10 cellular contexts compared by ENCODE assay signal in genomic region chr20:45813489-45813888, GRCh38. TPM values are rescaled to one million over a fixed set of nuclear protein-coding genes. Genes with fewer than 3 reads are reported as not detected.
DNase-seq lines count a peak whose midpoint lies in the region; ATAC-seq, FAIRE-seq and TF ChIP-seq lines count a peak whose summit lies in the region.
"Had no signal": no experiment of that assay in that cellular context is flagged by ENCODE, and none has a peak within 500 bp of the region (broad histone marks: within the 10 kb centered on the region; RNA-seq: fewer than 3 reads in every experiment).

No MANE protein-coding gene starts in this region.

- peak overlapping the region; percentile 79 for H3K9ac ChIP-seq in HepG2 (ENCODE audit: insufficient read depth, low read depth, low read length)

- H3K4me3 Mint-ChIP-seq in WTC11 (peak overlapping the region; percentile 99), type B pancreatic cell (peak overlapping the region; percentile 94)

- TF ChIP-seq POLR2A in HepG2 (IDR thresholded peaks at IDR 0.05; ENCODE audit: insufficient read depth in 1 of 2, low read depth in 2 of 2, low read length in 2 of 2), result no peak
- TF ChIP-seq POLR2A in right lobe of liver (IDR thresholded peaks at IDR 0.05), result no peak

- no TSS peak for BruUV-seq in HepG2 (replicated peaks; lab: Mats Ljungman, UMichigan)

- H3K27ac ChIP-seq in HepG2 (ENCODE audit: extremely low read length, insufficient read depth, low read length) (peak overlapping the region; percentile 66), right lobe of liver (no peak overlapping the region), hepatocyte (no peak overlapping the region)

- peaks cover 16 to 41% of the 10 kb centered on the region in 2 experiments for H3K36me3 ChIP-seq in HepG2 (replicated peaks in 1 of 2; ENCODE audit: control insufficient read depth in 1 of 2, insufficient read depth in 2 of 2, low read length in 2 of 2)
- H3K36me3 ChIP-seq in right lobe of liver, result peaks cover 0 to 27% (median 12%) of the 10 kb centered on the region in 4 donors
- no peaks in the 10 kb centered on the region for H3K36me3 ChIP-seq in hepatocyte (replicated peaks; ENCODE audit: insufficient read depth, low read depth)

- TF ChIP-seq CTCF in HepG2 (CRISPR knock-in tag; IDR thresholded peaks at IDR 0.05) (no peak), right lobe of liver (IDR thresholded peaks at IDR 0.05) (no peak), WTC11 (IDR thresholded peaks at IDR 0.05) (no peak), hepatocyte (IDR thresholded peaks at IDR 0.05; ENCODE audit: poor library complexity) (no peak), type B pancreatic cell (conservative IDR thresholded peaks at IDR 0.05) (no peak)

- H3K36me3 Mint-ChIP-seq in WTC11 (peaks cover 60% of the 10 kb centered on the region), type B pancreatic cell (peaks cover 23% of the 10 kb centered on the region)

- H3K4me2 ChIP-seq in HepG2 (ENCODE audit: low read depth, low read length), result peak overlapping the region; percentile 78
- H3K4me2 ChIP-seq in hepatocyte, result peak overlapping the region; percentile 82

- H4K20me1 ChIP-seq in HepG2 (ENCODE audit: insufficient read depth, low read length), result no peaks in the 10 kb centered on the region
- H4K20me1 ChIP-seq in hepatocyte (ENCODE audit: insufficient read depth, poor library complexity, severe bottlenecking), result no peaks in the 10 kb centered on the region

- ATAC-seq in HepG2 (no peak), right lobe of liver (no peak), WTC11 (no peak)

- TF ChIP-seq EP300 in HepG2 (IDR thresholded peaks at IDR 0.05; ENCODE audit: low read depth in 2 of 2, low read length in 2 of 2) (no peak), HepG2 (CRISPR knock-in tag; IDR thresholded peaks at IDR 0.05; ENCODE audit: borderline replicate concordance) (no peak)

- in situ Hi-C loops in HepG2 (cut with HindIII; ENCODE audit: extremely low pct_ligation_motif_present, low pct_unique_long_range_greater_than_20kb), result no loop called here

- no peak overlapping the region for H2AFZ ChIP-seq in HepG2 (ENCODE audit: low read length)
- no peak overlapping the region for H2AFZ ChIP-seq in hepatocyte

- intact Hi-C loops in HepG2 (cut with micrococcal nuclease; ENCODE audit: unreplicated experiment) (no loop called here), right lobe of liver (cut with DNase I) (loop anchor here in 1 of 2 donors (10.0 kb wide), 1 partner anchor 141 kb away; no protein-coding TSS in a partner anchor)

- H3K4me1 ChIP-seq in HepG2 (ENCODE audit: insufficient read depth, low read length) (peaks cover 30% of the 10 kb centered on the region), right lobe of liver (peaks cover 0 to 6% (median 0%) of the 10 kb centered on the region in 4 donors), hepatocyte (ENCODE audit: insufficient read depth) (no peaks in the 10 kb centered on the region)

- CTCF ChIA-PET in HepG2 (lab: Yijun Ruan, JAX; ENCODE audit: low intra/inter-chr PET ratio, low total read pairs), result no interaction called here
- CTCF ChIA-PET in WTC11 (lab: Charles Lee), result interaction anchor here (1.2 to 2.6 kb wide), 4 partner anchors 11 to 156 kb away, joined by 3 to 13 read pairs (median 6); partner anchors contain the start of genes CTSA and NEURL2

- no peaks in the 10 kb centered on the region for H3K9me3 Mint-ChIP-seq in WTC11
- no peaks in the 10 kb centered on the region for H3K9me3 Mint-ChIP-seq in type B pancreatic cell

- no peak for DNase-seq in HepG2 (ENCODE audit: low spot score)
- no peak for DNase-seq in right lobe of liver
- DNase-seq in WTC11 (ENCODE audit: low spot score), result no peak
- DNase-seq in hepatocyte (ENCODE audit: low spot score), result no peak
- no peak for DNase-seq in type B pancreatic cell (ENCODE audit: extremely low spot score, unreplicated experiment)
- no peak for DNase-seq in stimulated activated CD4-positive, alpha-beta T cell treated with anti-CD3 and anti-CD28 coated beads, Interleukin-4, amount 100 ng/mL, for 4 hours
- no peak for DNase-seq in midbrain (lab: John Stamatoyannopoulos, UW)
- DNase-seq in NCI-H146 treated with DMSO at 0.1 percent for 48 hours (lab: John Stamatoyannopoulos, UW; ENCODE audit: unreplicated experiment), result no peak
- DNase-seq: DMS 273 treated with DMSO at 0.1 percent for 48 hours, left cardiac atrium had no signal

- H3K27me3 Mint-ChIP-seq in WTC11 (ENCODE audit: low read depth) (no peaks in the 10 kb centered on the region), type B pancreatic cell (no peaks in the 10 kb centered on the region)

- peaks cover 24% of the 10 kb centered on the region for H3K4me1 Mint-ChIP-seq in WTC11
- H3K4me1 Mint-ChIP-seq in type B pancreatic cell (ENCODE audit: unreplicated experiment), result peaks cover 20% of the 10 kb centered on the region

- no peaks in the 10 kb centered on the region for H3K9me2 ChIP-seq in hepatocyte (replicated peaks; ENCODE audit: insufficient read depth)

- H3K27ac Mint-ChIP-seq in WTC11 (peak overlapping the region; percentile 85; the same call in 1 of the 2 replicates), type B pancreatic cell (peak overlapping the region; percentile 83)

- 78% methylated on average over 7 of the region's 7 CpGs for WGBS in HepG2 (ENCODE audit: low lambda C conversion rate)
- 49% methylated on average over 7 of the region's 7 CpGs for WGBS in right lobe of liver (ENCODE audit: insufficient coverage, low coverage, low lambda C conversion rate, missing lambda C conversion rate)
- WGBS in hepatocyte (ENCODE audit: low lambda C conversion rate, missing lambda C conversion rate), result 68% methylated on average over 7 of the region's 7 CpGs

- FAIRE-seq in HepG2 (lab: Jason Lieb, UNC), result no peak

- H3K9me3 ChIP-seq in HepG2 (ENCODE audit: low read length) (no peaks in the 10 kb centered on the region), right lobe of liver (no peaks in the 10 kb centered on the region), hepatocyte (ENCODE audit: low read depth) (no peaks in the 10 kb centered on the region)

- H3K27me3 ChIP-seq in HepG2 (ENCODE audit: control insufficient read depth in 1 of 2, insufficient read depth in 2 of 2, low read length in 2 of 2) (no peaks in the 10 kb centered on the region), right lobe of liver (no peaks in the 10 kb centered on the region), hepatocyte (no peaks in the 10 kb centered on the region)

- POLR2A ChIA-PET in HepG2 (lab: Yijun Ruan, JAX), result interaction anchor here (1.1 kb wide), 1 partner anchor 67 kb away, joined by 5 read pairs; the partner anchor contains the start of gene ZSWIM1
- POLR2A ChIA-PET in WTC11 (lab: Charles Lee), result interaction anchor here (0.8 to 1.4 kb wide), 2 partner anchors 98 to 121 kb away, joined by 3 read pairs; partner anchors contain the start of genes PCIF1 and PLTP

- H3K4me3 ChIP-seq in HepG2 (replicated peaks in 1 of 3; ENCODE audit: insufficient read depth in 1 of 3, low read depth in 2 of 3, low read length in 3 of 3) (peak overlapping the region; percentile 67 to 83 (median 81)), right lobe of liver (no peak overlapping the region), hepatocyte (no peak overlapping the region)

- no peak for TF ChIP-seq RAD21 in HepG2 (CRISPR knock-in tag; IDR thresholded peaks at IDR 0.05)

- peaks cover 15% of the 10 kb centered on the region for H3K79me2 ChIP-seq in HepG2 (ENCODE audit: insufficient read depth, low read length)
- peaks cover 20% of the 10 kb centered on the region for H3K79me2 ChIP-seq in hepatocyte

RNA-seq across cellular contexts. Expression of gene UBE2C, which starts 1.0 kb away (rescaled TPM):
- 123 and 139 TPM in 2 replicates for total RNA-seq in HepG2 (2016; rRNA removed; fragmentation: Illumina TruSeq; extraction: Trizol)
- 108 and 125 TPM in 2 replicates for total RNA-seq in HepG2 (2016; cell fraction: cytosol; rRNA removed; fragmentation: Illumina TruSeq; extraction: Trizol; ENCODE audit: low read depth)
- total RNA-seq in HepG2 (2016; cell fraction: insoluble cytoplasmic fraction; rRNA removed; fragmentation: Illumina TruSeq; extraction: Trizol), result 118 and 139 TPM in 2 replicates
- total RNA-seq in HepG2 (2016; cell fraction: membrane; rRNA removed; fragmentation: Illumina TruSeq; extraction: Trizol), result 79.5 and 81.6 TPM in 2 replicates
- 34.2 and 41.5 TPM in 2 replicates for total RNA-seq in HepG2 (2016; cell fraction: nucleus; rRNA removed; fragmentation: Illumina TruSeq; extraction: Trizol)
- polyA plus RNA-seq in HepG2 (2011; rRNA removed), result 58.6 and 100 TPM in 2 replicates
- polyA plus RNA-seq in HepG2 (2011; cell fraction: cytosol; rRNA removed), result 63.8 and 96.2 TPM in 2 replicates
- 29.8 and 37.6 TPM in 2 replicates for polyA plus RNA-seq in HepG2 (2011; cell fraction: nucleus; rRNA removed)
- 47.4 and 65.0 TPM in 2 replicates for polyA plus RNA-seq in HepG2 (2012)
- polyA plus RNA-seq in HepG2 (2016; cell fraction: cytosol; fragmentation: Illumina TruSeq; extraction: Trizol; ENCODE audit: low read depth), result 79.9 and 83.0 TPM in 2 replicates
- polyA plus RNA-seq in HepG2 (2016; cell fraction: insoluble cytoplasmic fraction; fragmentation: Illumina TruSeq; extraction: Trizol; ENCODE audit: low read depth), result 212 and 226 TPM in 2 replicates
- 72.2 and 74.7 TPM in 2 replicates for polyA plus RNA-seq in HepG2 (2016; cell fraction: membrane; fragmentation: Illumina TruSeq; extraction: Trizol; ENCODE audit: low read depth)
- polyA plus RNA-seq in HepG2 (2016; cell fraction: nucleus; fragmentation: Illumina TruSeq; extraction: Trizol; ENCODE audit: insufficient read depth, low read depth), result 105 and 106 TPM in 2 replicates
- polyA minus RNA-seq in HepG2 (2011; rRNA and poly(A)+ RNA removed; ENCODE audit: low replicate concordance), result 49.8 and 263 TPM in 2 replicates
- 28.6 and 38.5 TPM in 2 replicates for polyA minus RNA-seq in HepG2 (2011; cell fraction: cytosol; rRNA and poly(A)+ RNA removed)
- polyA minus RNA-seq in HepG2 (2011; cell fraction: nucleus; rRNA and poly(A)+ RNA removed), result 13.6 and 17.3 TPM in 2 replicates
- total RNA-seq in right lobe of liver, result 1 to 10 TPM in 4 of 6 experiments, under 1 TPM in 1, not detected in 1; 0.66 to 5.8 (median 3.7) TPM
- 249 to 251 TPM (median 249 TPM) in 3 replicates for total RNA-seq in WTC11 (2021)
- total RNA-seq in hepatocyte, result 21.9 and 26.7 TPM in 2 replicates
- 46.9 and 49.0 TPM in 2 replicates for polyA plus RNA-seq in hepatocyte
- total RNA-seq in type B pancreatic cell (ENCODE audit: low replicate concordance), result 46.4 and 136 TPM in 2 replicates

RNA-seq across cellular contexts. Expression of gene TNNC2, which starts 13.6 kb away (rescaled TPM):
- total RNA-seq in HepG2 (2016; rRNA removed; fragmentation: Illumina TruSeq; extraction: Trizol) (4.7 and 7.1 TPM in 2 replicates), right lobe of liver (1 to 10 TPM in 1 of 6 experiments, under 1 TPM in 2, not detected in 3; 0.37 to 3.5 (median 0.86) TPM), WTC11 (2021) (2.7 to 3.6 TPM (median 3.0 TPM) in 3 replicates), hepatocyte (0.63 TPM in 1 of 2 replicates, not detected in the other), type B pancreatic cell (ENCODE audit: low replicate concordance) (2.1 TPM in 1 of 2 replicates, not detected in the other)
- total RNA-seq in HepG2 (2016; cell fraction: cytosol; rRNA removed; fragmentation: Illumina TruSeq; extraction: Trizol; ENCODE audit: low read depth), result 1.9 TPM in 2 replicates
- total RNA-seq in HepG2 (2016; cell fraction: insoluble cytoplasmic fraction; rRNA removed; fragmentation: Illumina TruSeq; extraction: Trizol), result 3.9 and 7.3 TPM in 2 replicates
- 1.4 and 2.9 TPM in 2 replicates for total RNA-seq in HepG2 (2016; cell fraction: membrane; rRNA removed; fragmentation: Illumina TruSeq; extraction: Trizol)
- 0.78 and 1.0 TPM in 2 replicates for total RNA-seq in HepG2 (2016; cell fraction: nucleus; rRNA removed; fragmentation: Illumina TruSeq; extraction: Trizol)
- polyA plus RNA-seq in HepG2 (2011; rRNA removed) (1.8 and 2.5 TPM in 2 replicates), hepatocyte (0.51 and 1.8 TPM in 2 replicates)
- 4.6 and 5.7 TPM in 2 replicates for polyA plus RNA-seq in HepG2 (2011; cell fraction: cytosol; rRNA removed)
- 1.7 and 1.9 TPM in 2 replicates for polyA plus RNA-seq in HepG2 (2011; cell fraction: nucleus; rRNA removed)
- 2.2 and 3.6 TPM in 2 replicates for polyA plus RNA-seq in HepG2 (2012)
- polyA plus RNA-seq in HepG2 (2016; cell fraction: cytosol; fragmentation: Illumina TruSeq; extraction: Trizol; ENCODE audit: low read depth), result 1.7 and 2.4 TPM in 2 replicates
- 8.8 and 10.1 TPM in 2 replicates for polyA plus RNA-seq in HepG2 (2016; cell fraction: insoluble cytoplasmic fraction; fragmentation: Illumina TruSeq; extraction: Trizol; ENCODE audit: low read depth)
- polyA plus RNA-seq in HepG2 (2016; cell fraction: membrane; fragmentation: Illumina TruSeq; extraction: Trizol; ENCODE audit: low read depth), result 1.5 and 1.8 TPM in 2 replicates
- 3.3 and 3.6 TPM in 2 replicates for polyA plus RNA-seq in HepG2 (2016; cell fraction: nucleus; fragmentation: Illumina TruSeq; extraction: Trizol; ENCODE audit: insufficient read depth, low read depth)
- 1.7 and 2.9 TPM in 2 replicates for polyA minus RNA-seq in HepG2 (2011; rRNA and poly(A)+ RNA removed; ENCODE audit: low replicate concordance)
- polyA minus RNA-seq in HepG2 (2011; cell fraction: cytosol; rRNA and poly(A)+ RNA removed), result 1.3 TPM in 1 of 2 replicates, not detected in the other
- polyA minus RNA-seq in HepG2 (2011; cell fraction: nucleus; rRNA and poly(A)+ RNA removed), result 1.3 and 1.7 TPM in 2 replicates

RNA-seq across cellular contexts. Expression of gene SNX21, which starts 20.1 kb away (rescaled TPM):
- total RNA-seq in HepG2 (2016; rRNA removed; fragmentation: Illumina TruSeq; extraction: Trizol), result 9.3 and 12.8 TPM in 2 replicates
- total RNA-seq in HepG2 (2016; cell fraction: cytosol; rRNA removed; fragmentation: Illumina TruSeq; extraction: Trizol; ENCODE audit: low read depth), result 3.2 and 4.1 TPM in 2 replicates
- total RNA-seq in HepG2 (2016; cell fraction: insoluble cytoplasmic fraction; rRNA removed; fragmentation: Illumina TruSeq; extraction: Trizol), result 8.3 and 13.1 TPM in 2 replicates
- total RNA-seq in HepG2 (2016; cell fraction: membrane; rRNA removed; fragmentation: Illumina TruSeq; extraction: Trizol), result 8.2 and 11.5 TPM in 2 replicates
- 8.8 and 9.6 TPM in 2 replicates for total RNA-seq in HepG2 (2016; cell fraction: nucleus; rRNA removed; fragmentation: Illumina TruSeq; extraction: Trizol)
- polyA plus RNA-seq in HepG2 (2011; rRNA removed), result 7.7 and 9.3 TPM in 2 replicates
- 5.3 and 8.0 TPM in 2 replicates for polyA plus RNA-seq in HepG2 (2011; cell fraction: cytosol; rRNA removed)
- polyA plus RNA-seq in HepG2 (2011; cell fraction: nucleus; rRNA removed), result 19.8 and 23.5 TPM in 2 replicates
- polyA plus RNA-seq in HepG2 (2012), result 2.8 and 3.5 TPM in 2 replicates
- polyA plus RNA-seq in HepG2 (2016; cell fraction: cytosol; fragmentation: Illumina TruSeq; extraction: Trizol; ENCODE audit: low read depth), result 3.6 and 3.9 TPM in 2 replicates
- polyA plus RNA-seq in HepG2 (2016; cell fraction: insoluble cytoplasmic fraction; fragmentation: Illumina TruSeq; extraction: Trizol; ENCODE audit: low read depth), result 9.9 and 11.5 TPM in 2 replicates
- 7.4 and 8.6 TPM in 2 replicates for polyA plus RNA-seq in HepG2 (2016; cell fraction: membrane; fragmentation: Illumina TruSeq; extraction: Trizol; ENCODE audit: low read depth)
- polyA plus RNA-seq in HepG2 (2016; cell fraction: nucleus; fragmentation: Illumina TruSeq; extraction: Trizol; ENCODE audit: insufficient read depth, low read depth), result 12.4 and 16.9 TPM in 2 replicates
- 4.7 and 14.9 TPM in 2 replicates for polyA minus RNA-seq in HepG2 (2011; rRNA and poly(A)+ RNA removed; ENCODE audit: low replicate concordance)
- polyA minus RNA-seq in HepG2 (2011; cell fraction: cytosol; rRNA and poly(A)+ RNA removed), result 5.2 and 5.3 TPM in 2 replicates
- 13.4 and 17.7 TPM in 2 replicates for polyA minus RNA-seq in HepG2 (2011; cell fraction: nucleus; rRNA and poly(A)+ RNA removed)
- total RNA-seq in right lobe of liver, result 10 to 100 TPM in 2 of 6 experiments, 1 to 10 TPM in 4; 3.4 to 21.8 (median 6.8) TPM
- 17.9 to 23.1 TPM (median 21.7 TPM) in 3 replicates for total RNA-seq in WTC11 (2021)
- total RNA-seq in hepatocyte, result 19.3 and 30.0 TPM in 2 replicates
- 32.1 and 32.5 TPM in 2 replicates for polyA plus RNA-seq in hepatocyte
- total RNA-seq in type B pancreatic cell (ENCODE audit: low replicate concordance), result 12.2 and 16.4 TPM in 2 replicates

RNA-seq across cellular contexts. Expression of gene DNTTIP1, which starts 21.7 kb away (rescaled TPM):
- total RNA-seq in HepG2 (2016; rRNA removed; fragmentation: Illumina TruSeq; extraction: Trizol), result 23.2 and 40.1 TPM in 2 replicates
- total RNA-seq in HepG2 (2016; cell fraction: cytosol; rRNA removed; fragmentation: Illumina TruSeq; extraction: Trizol; ENCODE audit: low read depth), result 7.7 TPM in 2 replicates
- 24.8 and 38.1 TPM in 2 replicates for total RNA-seq in HepG2 (2016; cell fraction: insoluble cytoplasmic fraction; rRNA removed; fragmentation: Illumina TruSeq; extraction: Trizol)
- total RNA-seq in HepG2 (2016; cell fraction: membrane; rRNA removed; fragmentation: Illumina TruSeq; extraction: Trizol), result 16.6 and 17.9 TPM in 2 replicates
- 22.3 and 25.4 TPM in 2 replicates for total RNA-seq in HepG2 (2016; cell fraction: nucleus; rRNA removed; fragmentation: Illumina TruSeq; extraction: Trizol)
- polyA plus RNA-seq in HepG2 (2011; rRNA removed), result 56.7 and 56.8 TPM in 2 replicates
- 53.3 and 67.0 TPM in 2 replicates for polyA plus RNA-seq in HepG2 (2011; cell fraction: cytosol; rRNA removed)
- 32.3 and 33.3 TPM in 2 replicates for polyA plus RNA-seq in HepG2 (2011; cell fraction: nucleus; rRNA removed)
- 30.3 and 40.0 TPM in 2 replicates for polyA plus RNA-seq in HepG2 (2012)
- polyA plus RNA-seq in HepG2 (2016; cell fraction: cytosol; fragmentation: Illumina TruSeq; extraction: Trizol; ENCODE audit: low read depth), result 14.1 and 14.5 TPM in 2 replicates
- polyA plus RNA-seq in HepG2 (2016; cell fraction: insoluble cytoplasmic fraction; fragmentation: Illumina TruSeq; extraction: Trizol; ENCODE audit: low read depth), result 67.9 and 72.1 TPM in 2 replicates
- 21.7 and 24.7 TPM in 2 replicates for polyA plus RNA-seq in HepG2 (2016; cell fraction: membrane; fragmentation: Illumina TruSeq; extraction: Trizol; ENCODE audit: low read depth)
- polyA plus RNA-seq in HepG2 (2016; cell fraction: nucleus; fragmentation: Illumina TruSeq; extraction: Trizol; ENCODE audit: insufficient read depth, low read depth), result 53.7 and 62.4 TPM in 2 replicates
- 18.2 and 34.1 TPM in 2 replicates for polyA minus RNA-seq in HepG2 (2011; rRNA and poly(A)+ RNA removed; ENCODE audit: low replicate concordance)
- 20.2 and 22.0 TPM in 2 replicates for polyA minus RNA-seq in HepG2 (2011; cell fraction: cytosol; rRNA and poly(A)+ RNA removed)
- 11.3 and 22.8 TPM in 2 replicates for polyA minus RNA-seq in HepG2 (2011; cell fraction: nucleus; rRNA and poly(A)+ RNA removed)
- total RNA-seq in right lobe of liver, result 10 to 100 TPM in 3 of 6 experiments, 1 to 10 TPM in 3; 7.5 to 15.7 (median 11.3) TPM
- 34.2 to 35.7 TPM (median 35.1 TPM) in 3 replicates for total RNA-seq in WTC11 (2021)
- 18.8 and 25.2 TPM in 2 replicates for total RNA-seq in hepatocyte
- polyA plus RNA-seq in hepatocyte, result 60.3 and 65.1 TPM in 2 replicates
- total RNA-seq in type B pancreatic cell (ENCODE audit: low replicate concordance), result 26.5 and 32.9 TPM in 2 replicates

RNA-seq across cellular contexts. Expression of gene WFDC3, which starts 21.8 kb away (rescaled TPM):
- total RNA-seq in HepG2 (2016; rRNA removed; fragmentation: Illumina TruSeq; extraction: Trizol) (0.40 and 0.58 TPM in 2 replicates), right lobe of liver (under 1 TPM in 2 of 6 experiments, not detected in 4; 0.49 to 0.73 TPM), WTC11 (2021) (not detected in 3 replicates), hepatocyte (0.72 and 2.6 TPM in 2 replicates), type B pancreatic cell (ENCODE audit: low replicate concordance) (not detected in 2 replicates)
- not detected in 2 replicates for total RNA-seq in HepG2 (2016; cell fraction: cytosol; rRNA removed; fragmentation: Illumina TruSeq; extraction: Trizol; ENCODE audit: low read depth)
- total RNA-seq in HepG2 (2016; cell fraction: insoluble cytoplasmic fraction; rRNA removed; fragmentation: Illumina TruSeq; extraction: Trizol), result not detected in 2 replicates
- total RNA-seq in HepG2 (2016; cell fraction: membrane; rRNA removed; fragmentation: Illumina TruSeq; extraction: Trizol), result not detected in 2 replicates
- total RNA-seq in HepG2 (2016; cell fraction: nucleus; rRNA removed; fragmentation: Illumina TruSeq; extraction: Trizol), result not detected in 2 replicates
- polyA plus RNA-seq in HepG2 (2011; rRNA removed) (0.33 TPM in 1 of 2 replicates, not detected in the other), hepatocyte (9.9 and 16.8 TPM in 2 replicates)
- 0.28 and 0.32 TPM in 2 replicates for polyA plus RNA-seq in HepG2 (2011; cell fraction: cytosol; rRNA removed)
- polyA plus RNA-seq in HepG2 (2011; cell fraction: nucleus; rRNA removed), result not detected in 2 replicates
- polyA plus RNA-seq in HepG2 (2012), result not detected in 2 replicates
- polyA plus RNA-seq in HepG2 (2016; cell fraction: cytosol; fragmentation: Illumina TruSeq; extraction: Trizol; ENCODE audit: low read depth), result 0.69 TPM in 1 of 2 replicates, not detected in the other
- polyA plus RNA-seq in HepG2 (2016; cell fraction: insoluble cytoplasmic fraction; fragmentation: Illumina TruSeq; extraction: Trizol; ENCODE audit: low read depth), result 0.67 TPM in 1 of 2 replicates, not detected in the other
- polyA plus RNA-seq in HepG2 (2016; cell fraction: membrane; fragmentation: Illumina TruSeq; extraction: Trizol; ENCODE audit: low read depth), result 0.76 TPM in 1 of 2 replicates, not detected in the other
- not detected in 2 replicates for polyA plus RNA-seq in HepG2 (2016; cell fraction: nucleus; fragmentation: Illumina TruSeq; extraction: Trizol; ENCODE audit: insufficient read depth, low read depth)
- not detected in 2 replicates for polyA minus RNA-seq in HepG2 (2011; rRNA and poly(A)+ RNA removed; ENCODE audit: low replicate concordance)
- not detected in 2 replicates for polyA minus RNA-seq in HepG2 (2011; cell fraction: cytosol; rRNA and poly(A)+ RNA removed)
- 1.0 TPM in 1 of 2 replicates, not detected in the other for polyA minus RNA-seq in HepG2 (2011; cell fraction: nucleus; rRNA and poly(A)+ RNA removed)

Comparison
In these comparisons a context has a peak if more than half of its experiments do, and no peak if none do; other contexts are left out.
1. H3K4me3 ChIP-seq: peak in HepG2 (3 of 3); none in right lobe of liver (0 of 3) and hepatocyte (single experiment).